ENCODE assay signal across 19 cellular contexts in the genomic region with DNA sequence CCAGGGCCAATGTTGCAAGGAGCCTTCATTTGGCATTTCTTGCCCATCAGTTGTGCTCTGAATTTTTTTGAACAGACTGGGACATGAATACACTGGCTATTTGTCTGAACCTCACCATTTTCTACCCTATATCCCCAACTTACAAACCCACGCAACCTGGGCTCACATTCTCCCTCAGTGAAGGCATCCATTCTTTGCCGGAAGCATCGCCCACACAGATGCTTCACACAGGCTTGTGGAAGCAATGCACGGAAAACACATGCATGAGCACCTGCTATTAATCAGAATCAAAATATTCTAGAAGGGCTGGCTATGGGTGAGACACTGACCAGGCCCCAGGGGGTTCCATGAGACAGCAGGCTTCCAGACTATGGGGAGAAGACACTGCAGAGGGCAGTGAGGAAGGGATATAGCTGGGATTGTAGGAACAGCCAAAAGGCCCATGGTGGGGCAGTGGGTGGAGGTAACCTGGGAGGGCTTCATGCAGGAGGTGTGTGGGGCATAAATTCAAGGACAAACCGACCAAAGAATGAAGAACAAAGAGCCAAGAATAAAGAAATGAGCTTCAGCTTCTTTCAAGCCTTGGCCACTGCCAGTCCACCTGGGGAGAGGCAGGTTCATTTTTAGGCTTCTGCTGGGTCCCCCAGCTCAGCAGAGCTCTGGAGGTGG.
"Had no signal": no experiment of that assay in that cellular context is flagged by ENCODE, and none has a peak within 500 bp of the region (broad histone marks: within the 10 kb centered on the region; RNA-seq: fewer than 3 reads in every experiment).

No MANE protein-coding gene starts in this region.

- H3K9me3 ChIP-seq: heart right ventricle, mucosa of descending colon, prostate gland, right lobe of liver, thoracic aorta had no signal

- ATAC-seq: heart right ventricle; mucosa of descending colon; naive thymus-derived CD8-positive, alpha-beta T cell; right lobe of liver; stimulated activated memory B cell treated with anti-CD40 and anti-IgM and Interleukin-4, amounts not matched to agents 10 μg/mL and 1 μg/mL and 100 μg/mL, for 72 hours had no signal

- H2AFZ ChIP-seq: parathyroid adenoma had no signal

- H3K9ac ChIP-seq: parathyroid adenoma had no signal

- H3K36me3 ChIP-seq: heart right ventricle, prostate gland, right lobe of liver, thoracic aorta had no signal

- FAIRE-seq: frontal cortex, islet of Langerhans had no signal

- H3K9me3 Mint-ChIP-seq: naive thymus-derived CD8-positive, alpha-beta T cell; neural crest cell; stimulated activated memory B cell treated with anti-CD40 and anti-IgM and Interleukin-4, amounts not matched to agents 10 μg/mL and 1 μg/mL and 100 μg/mL, for 72 hours; stimulated activated naive CD8-positive, alpha-beta T cell treated with anti-CD3 and anti-CD28 coated beads, Interleukin-15, Interleukin-2, amounts not matched to agents 100 ng/mL and 50 ng/mL, for 24 hours had no signal

- DNase-seq: effector CD8-positive, alpha-beta T cell; heart right ventricle; kidney glomerular epithelial cell; mucosa of descending colon; naive thymus-derived CD8-positive, alpha-beta T cell; retina; right lobe of liver; stimulated activated CD4-positive, alpha-beta T cell treated with anti-CD3 and anti-CD28 coated beads, Interleukin-4, amount 100 ng/mL, for 1 hour; stimulated activated CD8-positive, alpha-beta memory T cell treated with anti-CD3 and anti-CD28 coated beads, Interleukin-4, amount 100 ng/mL, for 48 hours; trophoblast cell had no signal

- H3K4me3 ChIP-seq: coronary artery, heart right ventricle, mucosa of descending colon, prostate gland, right lobe of liver, thoracic aorta had no signal

- H3K36me3 Mint-ChIP-seq: naive thymus-derived CD8-positive, alpha-beta T cell; stimulated activated memory B cell treated with anti-CD40 and anti-IgM and Interleukin-4, amounts not matched to agents 10 μg/mL and 1 μg/mL and 100 μg/mL, for 72 hours had no signal

- H3K4me1 Mint-ChIP-seq: stimulated activated memory B cell treated with anti-CD40 and anti-IgM and Interleukin-4, amounts not matched to agents 10 μg/mL and 1 μg/mL and 100 μg/mL, for 72 hours had no signal

- H3K4me1 ChIP-seq: parathyroid adenoma had no signal

- H3K4me3 Mint-ChIP-seq: naive thymus-derived CD8-positive, alpha-beta T cell; neural crest cell; stimulated activated memory B cell treated with anti-CD40 and anti-IgM and Interleukin-4, amounts not matched to agents 10 μg/mL and 1 μg/mL and 100 μg/mL, for 72 hours; stimulated activated naive CD8-positive, alpha-beta T cell treated with anti-CD3 and anti-CD28 coated beads, Interleukin-15, Interleukin-2, amounts not matched to agents 100 ng/mL and 50 ng/mL, for 24 hours had no signal

- H3K79me2 ChIP-seq: parathyroid adenoma had no signal

- H3K27me3 Mint-ChIP-seq: stimulated activated naive CD8-positive, alpha-beta T cell treated with anti-CD3 and anti-CD28 coated beads, Interleukin-15, Interleukin-2, amounts not matched to agents 100 ng/mL and 50 ng/mL, for 24 hours had no signal

- H3K27me3 ChIP-seq: right lobe of liver had no signal

- H3K27ac ChIP-seq: coronary artery, heart right ventricle, parathyroid adenoma, prostate gland, right lobe of liver, thoracic aorta had no signal

- H3K27ac Mint-ChIP-seq: naive thymus-derived CD8-positive, alpha-beta T cell; stimulated activated memory B cell treated with anti-CD40 and anti-IgM and Interleukin-4, amounts not matched to agents 10 μg/mL and 1 μg/mL and 100 μg/mL, for 72 hours; stimulated activated naive CD8-positive, alpha-beta T cell treated with anti-CD3 and anti-CD28 coated beads, Interleukin-15, Interleukin-2, amounts not matched to agents 100 ng/mL and 50 ng/mL, for 24 hours had no signal
